ENCODE assay signal across 8 cellular contexts in genomic region chr7:55533729-55534080, GRCh38. TPM values are rescaled to one million over a fixed set of nuclear protein-coding genes. Genes with fewer than 3 reads are reported as not detected.
DNase-seq lines count a peak whose midpoint lies in the region; ATAC-seq and TF ChIP-seq lines count a peak whose summit lies in the region.

No MANE protein-coding gene starts in this region.

- DNase-seq in Karpas-422 (no peak), brain microvascular endothelial cell (no peak), psoas muscle (no peak), NOMO-1 treated with dmso at 0.1 percent for 144 hours (lab: John Stamatoyannopoulos, UW; ENCODE audit: unreplicated experiment) (no peak), NCI-H446 (lab: John Stamatoyannopoulos, UW) (no peak), GM19240 (ENCODE audit: insufficient read length, low spot score) (no peak)

- intact Hi-C loops in psoas muscle (cut with DNase I): no loop called here

- H3K4me2 ChIP-seq in DOHH2 (ENCODE audit: low read length) (peak overlapping the region; percentile 99), Karpas-422 (ENCODE audit: low read depth, low read length, poor library complexity, severe bottlenecking) (peak overlapping the region; percentile 10)

- H3K4me1 ChIP-seq in DOHH2 (ENCODE audit: control insufficient read depth, low read length) (peaks cover 93% of the 10 kb centered on the region), Karpas-422 (ENCODE audit: low read length) (peaks cover 31% of the 10 kb centered on the region), psoas muscle (peaks cover 76% of the 10 kb centered on the region)

- H3K9me2 ChIP-seq in DOHH2 (replicated peaks; ENCODE audit: control insufficient read depth, low read length): no peaks in the 10 kb centered on the region
- no peaks in the 10 kb centered on the region for H3K9me2 ChIP-seq in Karpas-422 (replicated peaks; ENCODE audit: insufficient read depth, low read length)

- H3K79me2 ChIP-seq in DOHH2 (ENCODE audit: control insufficient read depth, low read length) (peaks cover 85% of the 10 kb centered on the region), Karpas-422 (ENCODE audit: low read length) (no peaks in the 10 kb centered on the region)

- no peak overlapping the region for H2AFZ ChIP-seq in Karpas-422 (ENCODE audit: low read length)

- H3K9me3 ChIP-seq in DOHH2 (ENCODE audit: control insufficient read depth, insufficient read depth, low read length) (no peaks in the 10 kb centered on the region), Karpas-422 (ENCODE audit: low read length) (no peaks in the 10 kb centered on the region), psoas muscle (no peaks in the 10 kb centered on the region)

- H3K4me3 ChIP-seq in DOHH2 (ENCODE audit: low read length): peak overlapping the region; percentile 73
- no peak overlapping the region for H3K4me3 ChIP-seq in Karpas-422 (ENCODE audit: low read length)
- H3K4me3 ChIP-seq in brain microvascular endothelial cell (ENCODE audit: low read depth, low read length): no peak overlapping the region
- no peak overlapping the region for H3K4me3 ChIP-seq in psoas muscle

- WGBS in psoas muscle, 3 donors: 66 to 86% (median 67%) methylated on average over 2 of the region's 2 CpGs

- ATAC-seq in psoas muscle: peak in 3 of 4 donors; percentile 3 to 32 (median 18)
- ATAC-seq in GM18861 (IDR thresholded peaks at IDR 0.05; ENCODE audit: unreplicated experiment): no peak

- peaks cover 18% of the 10 kb centered on the region for H3K36me3 ChIP-seq in DOHH2 (ENCODE audit: control insufficient read depth, low read length)
- H3K36me3 ChIP-seq in Karpas-422 (ENCODE audit: insufficient read depth, low read length): no peaks in the 10 kb centered on the region
- no peaks in the 10 kb centered on the region for H3K36me3 ChIP-seq in brain microvascular endothelial cell (replicated peaks)
- H3K36me3 ChIP-seq in psoas muscle (ENCODE audit: insufficient read depth in 1 of 2, low read depth in 1 of 2): no peaks in the 10 kb centered on the region

- H3K9ac ChIP-seq in Karpas-422 (ENCODE audit: low read length): no peak overlapping the region

- 0 out of 2 replicates have a peak, but pooled peaks cover 4% of the 10 kb centered on the region for H4K20me1 ChIP-seq in DOHH2 (ENCODE audit: control insufficient read depth, insufficient read depth, low read depth, low read length)
- peaks cover 68% of the 10 kb centered on the region for H4K20me1 ChIP-seq in Karpas-422 (ENCODE audit: insufficient read depth, low read depth, low read length)

- TF ChIP-seq CTCF in DOHH2 (IDR thresholded peaks at IDR 0.05; ENCODE audit: low read depth, low read length, poor library complexity, severe bottlenecking) (no peak), brain microvascular endothelial cell (IDR thresholded peaks at IDR 0.05; ENCODE audit: low read depth, low read length, missing control alignments) (no peak), psoas muscle (IDR thresholded peaks at IDR 0.05) (no peak)

- in situ Hi-C loops in brain microvascular endothelial cell (cut with HindIII; ENCODE audit: low pct_ligation_motif_present, low sequenced_read_pairs): no loop called here

- peaks cover 27% of the 10 kb centered on the region for H3F3A ChIP-seq in DOHH2 (ENCODE audit: control insufficient read depth, insufficient read depth)

- H3K27me3 ChIP-seq in DOHH2 (ENCODE audit: control insufficient read depth, low read length) (no peaks in the 10 kb centered on the region), Karpas-422 (ENCODE audit: low read length) (no peaks in the 10 kb centered on the region), brain microvascular endothelial cell (replicated peaks) (no peaks in the 10 kb centered on the region), psoas muscle (ENCODE audit: insufficient read depth in 3 of 3, low read length in 2 of 3) (no peaks in the 10 kb centered on the region)

- H3K27ac ChIP-seq in DOHH2 (ENCODE audit: low read depth, low read length): peak overlapping the region; percentile 99
- H3K27ac ChIP-seq in Karpas-422 (ENCODE audit: low read length): peak overlapping the region; percentile 51; the same call in 1 of the 2 replicates
- H3K27ac ChIP-seq in brain microvascular endothelial cell: peak overlapping the region; percentile 65
- peak overlapping the region; percentile 78 for H3K27ac ChIP-seq in psoas muscle

RNA-seq across cellular contexts. Expression of gene VOPP1, which starts 38.6 kb away (rescaled TPM):
- total RNA-seq in Karpas-422 (2014; rRNA removed; shearing (Covaris generic); ENCODE audit: low replicate concordance): 14.7 and 21.6 TPM in 2 replicates
- 10 to 100 TPM; 21.6 to 31.9 (median 30.5) TPM for total RNA-seq in psoas muscle
- 10 to 100 TPM; 16.3 to 45.7 (median 19.5) TPM for polyA plus RNA-seq in psoas muscle
